Comparison of ENCODE assay signal across 1 cellular context in genomic region chr1:52055066-52055853, GRCh38.
A peak's percentile ranks its signal among the peaks of the same experiment; 100 is the strongest.
TF ChIP-seq lines count a peak whose summit lies in the region.

Gene TXNDC12 (minus strand): TSS chr1:52055191. CDS start chr1:52055096, 95 bp downstream.

TF ChIP-seq in HEK293, 187 proteins besides CTCF, POLR2A, EP300 and RAD21 (continued from another document and continues in another):
- TF ChIP-seq ZNF280D (tag by site-specific recombination; IDR thresholded peaks at IDR 0.05) (no peak), ZNF324 (tag by site-specific recombination; IDR thresholded peaks at IDR 0.05) (peak; percentile 72; the same call in 1 of the 2 replicates), HOXA7 (CRISPR knock-in tag; IDR thresholded peaks at IDR 0.05; ENCODE audit: borderline replicate concordance) (no peak), SP2 (tag by site-specific recombination; IDR thresholded peaks at IDR 0.05) (peak; percentile 87), OVOL3 (tag by site-specific recombination; IDR thresholded peaks at IDR 0.05) (no peak), ZNF366 (tag by site-specific recombination; conservative IDR thresholded peaks at IDR 0.05) (peak; percentile 99), ZNF23 (tag by site-specific recombination; IDR thresholded peaks at IDR 0.05; ENCODE audit: borderline replicate concordance) (no peak), ZNF501 (tag by site-specific recombination; IDR thresholded peaks at IDR 0.05) (0 out of 2 replicates have a peak, but pooled peaks have one; percentile 57), MZF1 (tag by site-specific recombination; IDR thresholded peaks at IDR 0.05; ENCODE audit: borderline replicate concordance) (no peak), ZNF16 (tag by site-specific recombination; IDR thresholded peaks at IDR 0.05; ENCODE audit: low read depth) (no peak), ZSCAN5A (tag by site-specific recombination; IDR thresholded peaks at IDR 0.05) (no peak), YY1 (tag by site-specific recombination; IDR thresholded peaks at IDR 0.05) (no peak), GLIS1 (tag by site-specific recombination; IDR thresholded peaks at IDR 0.05) (0 out of 2 replicates have a peak, but pooled peaks have one; percentile 30), ZNF221 (tag by site-specific recombination; IDR thresholded peaks at IDR 0.05; ENCODE audit: borderline replicate concordance) (0 out of 2 replicates have a peak, but pooled peaks have one; percentile 40), ZNF747 (tag by site-specific recombination; IDR thresholded peaks at IDR 0.05) (no peak), ZNF514 (tag by site-specific recombination; IDR thresholded peaks at IDR 0.05) (no peak), BCL11B (tag by site-specific recombination; IDR thresholded peaks at IDR 0.05; ENCODE audit: low read depth) (no peak), ZNF843 (tag by site-specific recombination; IDR thresholded peaks at IDR 0.05) (peak; percentile 70), ZNF140 (tag by site-specific recombination; IDR thresholded peaks at IDR 0.05) (no peak), HOXD13 (CRISPR knock-in tag; IDR thresholded peaks at IDR 0.05; ENCODE audit: borderline replicate concordance) (no peak), ZNF670 (tag by site-specific recombination; IDR thresholded peaks at IDR 0.05; ENCODE audit: low read depth) (no peak), TSHZ1 (tag by site-specific recombination; IDR thresholded peaks at IDR 0.05; ENCODE audit: borderline replicate concordance) (peak; percentile 52; the same call in 1 of the 2 replicates), ZNF391 (tag by site-specific recombination; IDR thresholded peaks at IDR 0.05; ENCODE audit: borderline replicate concordance, low read depth) (no peak), ZXDB (tag by site-specific recombination; IDR thresholded peaks at IDR 0.05) (peak; percentile 78), ZNF114 (tag by site-specific recombination; IDR thresholded peaks at IDR 0.05) (no peak), EGR2 (tag by site-specific recombination; IDR thresholded peaks at IDR 0.05; ENCODE audit: low read depth) (peak; percentile 69), TRIM28 (IDR thresholded peaks at IDR 0.05; ENCODE audit: borderline replicate concordance, low read length) (peak; percentile 61; the same call in 1 of the 2 replicates), ZNF548 (tag by site-specific recombination; IDR thresholded peaks at IDR 0.05) (no peak), ZNF423 (tag by site-specific recombination; IDR thresholded peaks at IDR 0.05) (no peak), SCRT2 (tag by site-specific recombination; IDR thresholded peaks at IDR 0.05) (no peak), IKZF3 (tag by site-specific recombination; IDR thresholded peaks at IDR 0.05) (peak; percentile 88), ZNF837 (tag by site-specific recombination; IDR thresholded peaks at IDR 0.05) (no peak), ZNF335 (tag by site-specific recombination; conservative IDR thresholded peaks at IDR 0.05) (peak; percentile 45; the same call in 1 of the 2 replicates), GLIS2 (tag by site-specific recombination; IDR thresholded peaks at IDR 0.05) (peak; percentile 71), SP7 (tag by site-specific recombination; IDR thresholded peaks at IDR 0.05) (peak; percentile 62), SCRT1 (tag by site-specific recombination; IDR thresholded peaks at IDR 0.05; ENCODE audit: borderline replicate concordance) (peak; percentile 83; the same call in 1 of the 2 replicates), ZNF610 (tag by site-specific recombination; IDR thresholded peaks at IDR 0.05; ENCODE audit: borderline replicate concordance) (peak; percentile 96), ZNF394 (tag by site-specific recombination; IDR thresholded peaks at IDR 0.05; ENCODE audit: borderline replicate concordance) (peak; percentile 72; the same call in 1 of the 2 replicates), ZNF416 (tag by site-specific recombination; IDR thresholded peaks at IDR 0.05) (no peak), ZNF169 (tag by site-specific recombination; IDR thresholded peaks at IDR 0.05) (no peak), ZNF19 (tag by site-specific recombination; IDR thresholded peaks at IDR 0.05; ENCODE audit: low read depth) (0 out of 2 replicates have a peak, but pooled peaks have one; percentile 6), ZNF155 (tag by site-specific recombination; IDR thresholded peaks at IDR 0.05) (no peak)
- TF ChIP-seq, protein P1, sequence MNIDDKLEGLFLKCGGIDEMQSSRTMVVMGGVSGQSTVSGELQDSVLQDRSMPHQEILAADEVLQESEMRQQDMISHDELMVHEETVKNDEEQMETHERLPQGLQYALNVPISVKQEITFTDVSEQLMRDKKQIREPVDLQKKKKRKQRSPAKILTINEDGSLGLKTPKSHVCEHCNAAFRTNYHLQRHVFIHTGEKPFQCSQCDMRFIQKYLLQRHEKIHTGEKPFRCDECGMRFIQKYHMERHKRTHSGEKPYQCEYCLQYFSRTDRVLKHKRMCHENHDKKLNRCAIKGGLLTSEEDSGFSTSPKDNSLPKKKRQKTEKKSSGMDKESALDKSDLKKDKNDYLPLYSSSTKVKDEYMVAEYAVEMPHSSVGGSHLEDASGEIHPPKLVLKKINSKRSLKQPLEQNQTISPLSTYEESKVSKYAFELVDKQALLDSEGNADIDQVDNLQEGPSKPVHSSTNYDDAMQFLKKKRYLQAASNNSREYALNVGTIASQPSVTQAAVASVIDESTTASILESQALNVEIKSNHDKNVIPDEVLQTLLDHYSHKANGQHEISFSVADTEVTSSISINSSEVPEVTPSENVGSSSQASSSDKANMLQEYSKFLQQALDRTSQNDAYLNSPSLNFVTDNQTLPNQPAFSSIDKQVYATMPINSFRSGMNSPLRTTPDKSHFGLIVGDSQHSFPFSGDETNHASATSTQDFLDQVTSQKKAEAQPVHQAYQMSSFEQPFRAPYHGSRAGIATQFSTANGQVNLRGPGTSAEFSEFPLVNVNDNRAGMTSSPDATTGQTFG (tag by site-specific recombination; IDR thresholded peaks at IDR 0.05; ENCODE audit: borderline replicate concordance), result no peak
- TF ChIP-seq, protein P2, sequence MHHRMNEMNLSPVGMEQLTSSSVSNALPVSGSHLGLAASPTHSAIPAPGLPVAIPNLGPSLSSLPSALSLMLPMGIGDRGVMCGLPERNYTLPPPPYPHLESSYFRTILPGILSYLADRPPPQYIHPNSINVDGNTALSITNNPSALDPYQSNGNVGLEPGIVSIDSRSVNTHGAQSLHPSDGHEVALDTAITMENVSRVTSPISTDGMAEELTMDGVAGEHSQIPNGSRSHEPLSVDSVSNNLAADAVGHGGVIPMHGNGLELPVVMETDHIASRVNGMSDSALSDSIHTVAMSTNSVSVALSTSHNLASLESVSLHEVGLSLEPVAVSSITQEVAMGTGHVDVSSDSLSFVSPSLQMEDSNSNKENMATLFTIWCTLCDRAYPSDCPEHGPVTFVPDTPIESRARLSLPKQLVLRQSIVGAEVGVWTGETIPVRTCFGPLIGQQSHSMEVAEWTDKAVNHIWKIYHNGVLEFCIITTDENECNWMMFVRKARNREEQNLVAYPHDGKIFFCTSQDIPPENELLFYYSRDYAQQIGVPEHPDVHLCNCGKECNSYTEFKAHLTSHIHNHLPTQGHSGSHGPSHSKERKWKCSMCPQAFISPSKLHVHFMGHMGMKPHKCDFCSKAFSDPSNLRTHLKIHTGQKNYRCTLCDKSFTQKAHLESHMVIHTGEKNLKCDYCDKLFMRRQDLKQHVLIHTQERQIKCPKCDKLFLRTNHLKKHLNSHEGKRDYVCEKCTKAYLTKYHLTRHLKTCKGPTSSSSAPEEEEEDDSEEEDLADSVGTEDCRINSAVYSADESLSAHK (tag by site-specific recombination; IDR thresholded peaks at IDR 0.05), result peak; percentile 22; the same call in 1 of the 2 replicates
- TF ChIP-seq, protein P3, sequence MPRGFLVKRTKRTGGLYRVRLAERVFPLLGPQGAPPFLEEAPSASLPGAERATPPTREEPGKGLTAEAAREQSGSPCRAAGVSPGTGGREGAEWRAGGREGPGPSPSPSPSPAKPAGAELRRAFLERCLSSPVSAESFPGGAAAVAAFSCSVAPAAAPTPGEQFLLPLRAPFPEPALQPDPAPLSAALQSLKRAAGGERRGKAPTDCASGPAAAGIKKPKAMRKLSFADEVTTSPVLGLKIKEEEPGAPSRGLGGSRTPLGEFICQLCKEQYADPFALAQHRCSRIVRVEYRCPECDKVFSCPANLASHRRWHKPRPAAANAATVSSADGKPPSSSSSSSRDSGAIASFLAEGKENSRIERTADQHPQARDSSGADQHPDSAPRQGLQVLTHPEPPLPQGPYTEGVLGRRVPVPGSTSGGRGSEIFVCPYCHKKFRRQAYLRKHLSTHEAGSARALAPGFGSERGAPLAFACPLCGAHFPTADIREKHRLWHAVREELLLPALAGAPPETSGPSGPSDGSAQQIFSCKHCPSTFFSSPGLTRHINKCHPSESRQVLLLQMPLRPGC (tag by site-specific recombination; IDR thresholded peaks at IDR 0.05), result peak; percentile 12; the same call in 1 of the 2 replicates
- TF ChIP-seq, protein P4, sequence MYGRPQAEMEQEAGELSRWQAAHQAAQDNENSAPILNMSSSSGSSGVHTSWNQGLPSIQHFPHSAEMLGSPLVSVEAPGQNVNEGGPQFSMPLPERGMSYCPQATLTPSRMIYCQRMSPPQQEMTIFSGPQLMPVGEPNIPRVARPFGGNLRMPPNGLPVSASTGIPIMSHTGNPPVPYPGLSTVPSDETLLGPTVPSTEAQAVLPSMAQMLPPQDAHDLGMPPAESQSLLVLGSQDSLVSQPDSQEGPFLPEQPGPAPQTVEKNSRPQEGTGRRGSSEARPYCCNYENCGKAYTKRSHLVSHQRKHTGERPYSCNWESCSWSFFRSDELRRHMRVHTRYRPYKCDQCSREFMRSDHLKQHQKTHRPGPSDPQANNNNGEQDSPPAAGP (tag by site-specific recombination; IDR thresholded peaks at IDR 0.05), result peak; percentile 79
